1 cellular context compared by ENCODE assay signal in the genomic region with DNA sequence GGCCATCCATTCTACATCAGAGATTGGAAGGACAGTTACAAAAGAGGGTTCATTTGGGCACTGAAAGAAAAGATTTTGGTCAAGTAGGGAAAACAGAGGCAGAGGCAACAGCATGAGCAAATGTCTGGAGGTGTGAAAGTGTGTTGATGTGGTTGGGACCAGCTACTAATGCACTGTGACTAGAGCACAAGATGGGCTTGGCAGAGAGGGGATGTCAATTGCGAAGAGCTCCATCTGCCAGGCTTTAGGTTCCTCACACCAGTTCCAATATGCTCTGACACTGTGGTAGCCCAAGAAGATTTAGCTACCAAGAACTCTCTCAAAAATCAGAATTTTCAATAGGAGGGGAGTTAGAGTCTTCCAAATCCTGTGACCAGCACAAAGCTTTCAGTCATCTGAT.
TF ChIP-seq lines count a peak whose summit lies in the region.

No MANE protein-coding gene starts in this region.

TF ChIP-seq in GM23338, 12 proteins besides CTCF, POLR2A, EP300 and RAD21:
- TF ChIP-seq EZH2phosphoT487 (IDR thresholded peaks at IDR 0.05; ENCODE audit: unreplicated experiment): no peak
